1 cellular context compared by ENCODE assay signal in the genomic region with DNA sequence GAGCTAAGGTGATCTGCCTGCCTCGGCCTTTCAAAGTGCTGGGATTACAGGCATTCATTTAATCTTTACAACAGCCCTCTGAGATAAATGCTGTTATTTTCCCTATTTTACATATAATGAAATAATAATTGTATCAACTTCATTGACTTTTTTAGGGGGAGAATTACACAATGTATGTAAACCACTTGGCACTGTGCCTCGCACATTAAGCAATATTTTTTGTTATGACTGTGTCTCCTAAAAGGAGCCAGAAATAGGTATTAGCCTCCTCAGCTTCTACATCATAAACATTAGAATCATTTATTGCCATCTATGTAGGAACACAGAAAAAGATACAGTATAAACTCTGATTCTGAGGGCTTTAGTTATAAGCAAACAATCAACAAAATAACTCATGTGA.
TF ChIP-seq lines count a peak whose summit lies in the region.

No MANE protein-coding gene starts in this region.

TF ChIP-seq in SK-N-SH treated with all-trans-retinoic acid at 6 μM for 48 hours, 23 proteins besides CTCF, POLR2A, EP300 and RAD21 (continued from another document):
- TF ChIP-seq OSR1 (CRISPR knock-in tag; IDR thresholded peaks at IDR 0.05), result no peak
- no peak for TF ChIP-seq ZNF565 (CRISPR knock-in tag; conservative IDR thresholded peaks at IDR 0.05; ENCODE audit: low read depth)
- no peak for TF ChIP-seq CREB5 (CRISPR knock-in tag; IDR thresholded peaks at IDR 0.05; ENCODE audit: low read depth)
- TF ChIP-seq ZFP3 (CRISPR knock-in tag; IDR thresholded peaks at IDR 0.05), result no peak
- TF ChIP-seq RARB (CRISPR knock-in tag; IDR thresholded peaks at IDR 0.05), result no peak
- TF ChIP-seq ISL1 (CRISPR knock-in tag; IDR thresholded peaks at IDR 0.05), result no peak
- TF ChIP-seq BACH2 (CRISPR knock-in tag; IDR thresholded peaks at IDR 0.05; ENCODE audit: borderline replicate concordance), result no peak
- no peak for TF ChIP-seq PPARA (CRISPR knock-in tag; IDR thresholded peaks at IDR 0.05; ENCODE audit: borderline replicate concordance)
- TF ChIP-seq ARNTL (CRISPR knock-in tag; IDR thresholded peaks at IDR 0.05; ENCODE audit: borderline replicate concordance, low read depth), result no peak
- TF ChIP-seq ZFP30 (CRISPR knock-in tag; IDR thresholded peaks at IDR 0.05), result no peak
- no peak for TF ChIP-seq GLIS3 (CRISPR knock-in tag; IDR thresholded peaks at IDR 0.05)
